9 cellular contexts compared by ENCODE assay signal in genomic region chr12:54993181-54993835, GRCh38. TPM values are rescaled to one million over a fixed set of nuclear protein-coding genes. Genes with fewer than 3 reads are reported as not detected.
A peak's percentile ranks its signal among the peaks of the same experiment; 100 is the strongest.
DNase-seq lines count a peak whose midpoint lies in the region; ATAC-seq, FAIRE-seq and TF ChIP-seq lines count a peak whose summit lies in the region.
"Had no signal": no experiment of that assay in that cellular context is flagged by ENCODE, and none has a peak within 500 bp of the region (broad histone marks: within the 10 kb centered on the region; RNA-seq: fewer than 3 reads in every experiment).

No MANE protein-coding gene starts in this region.

- H3K9me3 Mint-ChIP-seq in activated T-cell treated with anti-CD3 and anti-CD28 coated beads, Interleukin-2, amount 50 U/mL, for 4 hours = no peaks in the 10 kb centered on the region
- no peaks in the 10 kb centered on the region for H3K9me3 Mint-ChIP-seq in neural crest cell
- H3K9me3 Mint-ChIP-seq: T-helper 1 cell treated with Interleukin-12 subunit alpha and Interleukin-12 subunit beta and Interleukin-4 antibody, amounts not matched to agents 30 μg/mL and 1 μg/mL, for 36 hours had no signal

- CTCF ChIA-PET in OCI-LY7 (lab: Charles Lee; ENCODE audit: unreplicated experiment) = interaction anchor here (1.0 to 3.4 kb wide), 5 partner anchors 9 to 149 kb away, joined by 3 to 72 read pairs (median 5); partner anchors contain the start of gene TESPA1

- H3K36me3 Mint-ChIP-seq in activated T-cell treated with anti-CD3 and anti-CD28 coated beads, Interleukin-2, amount 50 U/mL, for 4 hours (ENCODE audit: insufficient read depth) = peaks cover 1% of the 10 kb centered on the region
- no peaks in the 10 kb centered on the region for H3K36me3 Mint-ChIP-seq in neural crest cell (ENCODE audit: low read depth)

- peaks cover 3% of the 10 kb centered on the region for H3K36me3 ChIP-seq in OCI-LY7 (ENCODE audit: insufficient read depth, low read length)

- H3K27ac Mint-ChIP-seq in neural crest cell (ENCODE audit: unreplicated experiment) = no peak overlapping the region
- H3K27ac Mint-ChIP-seq: T-helper 1 cell treated with Interleukin-12 subunit alpha and Interleukin-12 subunit beta and Interleukin-4 antibody, amounts not matched to agents 30 μg/mL and 1 μg/mL, for 36 hours had no signal

- no peak overlapping the region for H3K4me3 ChIP-seq in OCI-LY7 (ENCODE audit: low read depth, low read length, poor library complexity, severe bottlenecking)

- H3K9me2 ChIP-seq in OCI-LY7 (ENCODE audit: insufficient read depth, low read length) = no peaks in the 10 kb centered on the region

- ATAC-seq in GM21515 (IDR thresholded peaks at IDR 0.05; ENCODE audit: unreplicated experiment) = peak; percentile 53
- peak; percentile 49 to 51 for ATAC-seq in activated T-cell treated with anti-CD3 and anti-CD28 coated beads, Interleukin-2, amount 50 U/mL, for 4 hours
- ATAC-seq in GM21576 (IDR thresholded peaks at IDR 0.05; ENCODE audit: unreplicated experiment) = no peak

- no TSS peak for BruUV-seq in OCI-LY7 (replicated peaks; lab: Mats Ljungman, UMichigan)

- no peaks in the 10 kb centered on the region for H3K27me3 Mint-ChIP-seq in activated T-cell treated with anti-CD3 and anti-CD28 coated beads, Interleukin-2, amount 50 U/mL, for 4 hours (ENCODE audit: low read depth)
- H3K27me3 Mint-ChIP-seq in neural crest cell (ENCODE audit: low read depth) = peaks cover 7% of the 10 kb centered on the region

- H3K4me1 Mint-ChIP-seq in activated T-cell treated with anti-CD3 and anti-CD28 coated beads, Interleukin-2, amount 50 U/mL, for 4 hours (ENCODE audit: low read depth) = peaks cover 41% of the 10 kb centered on the region
- peaks cover 8% of the 10 kb centered on the region for H3K4me1 Mint-ChIP-seq in neural crest cell

- no peaks in the 10 kb centered on the region for H4K20me1 ChIP-seq in OCI-LY7 (ENCODE audit: insufficient read depth, low read length)

- no peak overlapping the region for H3K4me3 Mint-ChIP-seq in activated T-cell treated with anti-CD3 and anti-CD28 coated beads, Interleukin-2, amount 50 U/mL, for 4 hours
- no peak overlapping the region for H3K4me3 Mint-ChIP-seq in neural crest cell
- H3K4me3 Mint-ChIP-seq: T-helper 1 cell treated with Interleukin-12 subunit alpha and Interleukin-12 subunit beta and Interleukin-4 antibody, amounts not matched to agents 30 μg/mL and 1 μg/mL, for 36 hours had no signal

- no peak overlapping the region for H3K27ac ChIP-seq in OCI-LY7 (ENCODE audit: low read depth, low read length, poor library complexity, severe bottlenecking)

- peaks cover 2% of the 10 kb centered on the region; the same call in 1 of the 2 replicates for H3K9me3 ChIP-seq in OCI-LY7 (ENCODE audit: low read length)

- peaks cover 51% of the 10 kb centered on the region for H3K4me1 ChIP-seq in OCI-LY7 (ENCODE audit: insufficient read depth, low read length, poor library complexity, severe bottlenecking)

- POLR2A ChIA-PET in OCI-LY7 (lab: Charles Lee) = interaction anchor here (0.6 to 2.0 kb wide), 6 partner anchors 9 to 84 kb away, joined by 3 to 20 read pairs (median 4); no protein-coding TSS in a partner anchor

- FAIRE-seq in D721Med (lab: Jason Lieb, UNC) = peak; percentile 70

- H2AFZ ChIP-seq in OCI-LY7 (ENCODE audit: low read length) = peak overlapping the region; percentile 24; the same call in 1 of the 2 replicates

- intact Hi-C loops in OCI-LY7 (cut with micrococcal nuclease; ENCODE audit: unreplicated experiment) = loop anchor here (1.0 kb wide), 3 partner anchors 75 to 150 kb away; no protein-coding TSS in a partner anchor

- TF ChIP-seq CTCF in D721Med (IDR thresholded peaks at IDR 0.05; ENCODE audit: insufficient read depth, missing control alignments) (peak; percentile 84), OCI-LY7 (conservative IDR thresholded peaks at IDR 0.05; ENCODE audit: low read length) (peak; percentile 96), neural crest cell (conservative IDR thresholded peaks at IDR 0.05) (peak; percentile 93)

- peak overlapping the region; percentile 19; the same call in 1 of the 2 replicates for H3K4me2 ChIP-seq in OCI-LY7 (ENCODE audit: low read length)

- H3K79me2 ChIP-seq in OCI-LY7 (ENCODE audit: insufficient read depth, low read depth, low read length) = no peaks in the 10 kb centered on the region

- DNase-seq in D721Med (ENCODE audit: insufficient read length, low spot score) = peak; percentile 31
- DNase-seq in Kasumi-1 (lab: John Stamatoyannopoulos, UW) = peak; percentile 83
- peak; percentile 83 for DNase-seq in OCI-LY7 (ENCODE audit: low spot score)
- DNase-seq in activated T-cell treated with anti-CD3 and anti-CD28 coated beads, Interleukin-2, amount 50 U/mL, for 4 hours = peak; percentile 47
- peak; percentile 65 for DNase-seq in fibroblast of peridontal ligament (ENCODE audit: extremely low read depth)
- peak; percentile 53 for DNase-seq in neural crest cell (ENCODE audit: low read depth, low spot score)

RNA-seq across cellular contexts. Expression of gene TESPA1, which starts 8.7 kb away (rescaled TPM):
- total RNA-seq in OCI-LY7 (2014; rRNA removed; shearing (Covaris generic)) = 9.5 and 9.7 TPM in 2 replicates
- total RNA-seq in OCI-LY7 (2022) = 21.9 and 24.1 TPM in 2 replicates
- total RNA-seq in activated T-cell treated with anti-CD3 and anti-CD28 coated beads, Interleukin-2, amount 50 U/mL, for 4 hours = 100 to 1,000 TPM in 1 of 3 donors, 10 to 100 TPM in 2; 89.6 to 102 (median 94.8) TPM
- total RNA-seq in neural crest cell = not detected in 2 replicates

RNA-seq across cellular contexts. Expression of gene NEUROD4, which starts 26.5 kb away (rescaled TPM):
- not detected in 2 replicates for total RNA-seq in OCI-LY7 (2014; rRNA removed; shearing (Covaris generic))
- total RNA-seq in OCI-LY7 (2022) = not detected in 2 replicates
- total RNA-seq in activated T-cell treated with anti-CD3 and anti-CD28 coated beads, Interleukin-2, amount 50 U/mL, for 4 hours = not detected
- 6.9 and 7.3 TPM in 2 replicates for total RNA-seq in neural crest cell

Comparison
In these comparisons a context has a peak if more than half of its experiments do, and no peak if none do; other contexts are left out.
1. DNase-seq: peak in every context shown above with its lines; median percentile 83 in Kasumi-1; 83 in OCI-LY7; 65 in fibroblast of peridontal ligament; 53 in neural crest cell; 47 in activated T-cell treated with anti-CD3 and anti-CD28 coated beads, Interleukin-2, amount 50 U/mL, for 4 hours; 31 in D721Med.
2. RNA of gene TESPA1, which starts 8.7 kb away (total RNA-seq): 89.6 to 102 TPM in activated T-cell treated with anti-CD3 and anti-CD28 coated beads, Interleukin-2, amount 50 U/mL, for 4 hours and 9.5 to 24.1 TPM in OCI-LY7; not detected in neural crest cell; every median in the first group is over 10 times any median in the second.
3. Peak in every context shown above with its lines, with median percentiles within 50 percentile points of each other: CTCF ChIP-seq.